16 cellular contexts compared by ENCODE assay signal in genomic region chr4:9913846-9914245, GRCh38.
A peak's percentile ranks its signal among the peaks of the same experiment; 100 is the strongest.
DNase-seq lines count a peak whose midpoint lies in the region; ATAC-seq and TF ChIP-seq lines count a peak whose summit lies in the region.
"Had no signal": no experiment of that assay in that cellular context is flagged by ENCODE, and none has a peak within 500 bp of the region (broad histone marks: within the 10 kb centered on the region; RNA-seq: fewer than 3 reads in every experiment).

No MANE protein-coding gene starts in this region.

- no peaks in the 10 kb centered on the region for H3K4me1 ChIP-seq in GM23338 (ENCODE audit: insufficient read depth)
- no peaks in the 10 kb centered on the region for H3K4me1 ChIP-seq in endodermal cell (ENCODE audit: control insufficient read depth, insufficient read depth, low read length)
- no peaks in the 10 kb centered on the region for H3K4me1 ChIP-seq in A673 (ENCODE audit: insufficient read depth, low read length, poor library complexity, severe bottlenecking)

- DNase-seq in GM12864 (ENCODE audit: low read depth) (no peak), GM23338 (ENCODE audit: low spot score) (peak; percentile 19), WTC11 (ENCODE audit: low spot score) (no peak), endodermal cell (no peak), chondrocyte (ENCODE audit: low spot score) (no peak), GM13977 (ENCODE audit: low spot score) (no peak), A673 (ENCODE audit: low spot score) (no peak)
- DNase-seq: 8988T; Calu3; CD8-positive, alpha-beta T cell; DND-41; EL; GOT3; H9 had no signal

- H3K27ac Mint-ChIP-seq in GM23338: no peak overlapping the region
- H3K27ac Mint-ChIP-seq in WTC11: no peak overlapping the region
- no peak overlapping the region for H3K27ac Mint-ChIP-seq in endodermal cell
- no peak overlapping the region for H3K27ac Mint-ChIP-seq in chondrocyte (ENCODE audit: unreplicated experiment)
- H3K27ac Mint-ChIP-seq: B cell; CD8-positive, alpha-beta T cell; H9 had no signal

- H3K36me3 ChIP-seq in GM23338 (ENCODE audit: insufficient read depth): no peaks in the 10 kb centered on the region
- no peaks in the 10 kb centered on the region for H3K36me3 ChIP-seq in endodermal cell (ENCODE audit: control insufficient read depth, insufficient read depth, low read length)
- H3K36me3 ChIP-seq in A673 (ENCODE audit: insufficient read depth, low read length, poor library complexity, severe bottlenecking): no peaks in the 10 kb centered on the region

- H3K79me2 ChIP-seq in GM23338 (replicated peaks; ENCODE audit: insufficient read depth): no peaks in the 10 kb centered on the region

- POLR2A ChIA-PET in WTC11 (lab: Charles Lee) (no interaction called here), A673 (lab: Charles Lee; ENCODE audit: low non-redundant PET) (interaction anchor here (0.7 kb wide), 1 partner anchor 116 kb away, joined by 3 read pairs; no protein-coding TSS in a partner anchor)

- no TSS peak for BruUV-seq in A673 (replicated peaks; lab: Mats Ljungman, UMichigan)

- H3F3A ChIP-seq in GM23338 (replicated peaks; ENCODE audit: low read depth): no peaks in the 10 kb centered on the region

- no peaks in the 10 kb centered on the region for H3K4me1 Mint-ChIP-seq in GM23338
- H3K4me1 Mint-ChIP-seq in WTC11: no peaks in the 10 kb centered on the region; the same call in 1 of the 2 replicates
- H3K4me1 Mint-ChIP-seq in endodermal cell: no peaks in the 10 kb centered on the region
- no peaks in the 10 kb centered on the region for H3K4me1 Mint-ChIP-seq in chondrocyte (ENCODE audit: low read depth)
- H3K4me1 Mint-ChIP-seq: B cell had no signal

- H3K36me3 Mint-ChIP-seq in GM23338 (ENCODE audit: low read depth) (no peaks in the 10 kb centered on the region), WTC11 (no peaks in the 10 kb centered on the region), endodermal cell (ENCODE audit: low read depth) (no peaks in the 10 kb centered on the region), chondrocyte (ENCODE audit: low read depth) (no peaks in the 10 kb centered on the region)
- H3K36me3 Mint-ChIP-seq: CD8-positive, alpha-beta T cell had no signal

- no peak overlapping the region for H3K4me3 Mint-ChIP-seq in GM23338
- H3K4me3 Mint-ChIP-seq in WTC11: no peak overlapping the region
- no peak overlapping the region for H3K4me3 Mint-ChIP-seq in endodermal cell
- H3K4me3 Mint-ChIP-seq in chondrocyte (ENCODE audit: unreplicated experiment): no peak overlapping the region
- H3K4me3 Mint-ChIP-seq: B cell; CD8-positive, alpha-beta T cell; H9 had no signal

- H3K4me2 ChIP-seq in GM23338: no peak overlapping the region
- H3K4me2 ChIP-seq: BLaER1 treated with 17β-estradiol and CSF1 and Interleukin-3, amounts not matched to agents 10 nM and 100 nM had no signal

- H3K27me3 ChIP-seq in GM23338 (ENCODE audit: insufficient read depth) (no peaks in the 10 kb centered on the region), endodermal cell (ENCODE audit: control insufficient read depth, insufficient read depth, low read length, poor library complexity, severe bottlenecking) (peaks cover 15% of the 10 kb centered on the region), A673 (replicated peaks; ENCODE audit: insufficient read depth, low read depth, low read length, poor library complexity) (no peaks in the 10 kb centered on the region)
- H3K27me3 ChIP-seq: BLaER1 treated with 17β-estradiol and CSF1 and Interleukin-3, amounts not matched to agents 10 nM and 100 nM had no signal

- no peaks in the 10 kb centered on the region for H4K20me1 ChIP-seq in GM23338 (replicated peaks; ENCODE audit: insufficient read depth)

- WGBS in endodermal cell (ENCODE audit: insufficient coverage in 1 of 2, insufficient read length in 1 of 2), 2 experiments: 81% methylated on average over 3 of the region's 3 CpGs; no CpG with 5 or more reads in 1 of the 2 experiments

- peaks cover 3% of the 10 kb centered on the region; the same call in 1 of the 2 replicates for H3K9me2 ChIP-seq in GM23338 (ENCODE audit: insufficient read depth)

- in situ Hi-C loops in GM13977 (cut with MboI; ENCODE audit: low pct_unique_long_range_greater_than_20kb, low sequenced_read_pairs, unreplicated experiment): no loop called here

- H3K4me3 ChIP-seq in GM12864 (ENCODE audit: low read depth, low read length) (no peak overlapping the region), GM23338 (no peak overlapping the region), endodermal cell (ENCODE audit: low read length) (no peak overlapping the region), A673 (ENCODE audit: low read depth, low read length, poor library complexity, severe bottlenecking) (no peak overlapping the region)
- H3K4me3 ChIP-seq: BLaER1 treated with 17β-estradiol and CSF1 and Interleukin-3, amounts not matched to agents 10 nM and 100 nM had no signal

- H3K9me3 Mint-ChIP-seq in GM23338: no peaks in the 10 kb centered on the region
- H3K9me3 Mint-ChIP-seq in WTC11: peaks cover 5% of the 10 kb centered on the region; the same call in 1 of the 2 replicates
- H3K9me3 Mint-ChIP-seq in endodermal cell: no peaks in the 10 kb centered on the region
- H3K9me3 Mint-ChIP-seq in chondrocyte (ENCODE audit: low read depth): peaks cover 2% of the 10 kb centered on the region
- H3K9me3 Mint-ChIP-seq: CD8-positive, alpha-beta T cell; H9 had no signal

- H3K27ac ChIP-seq in GM23338 (ENCODE audit: low read depth): no peak overlapping the region
- no peak overlapping the region for H3K27ac ChIP-seq in endodermal cell (ENCODE audit: low read depth, low read length)
- no peak overlapping the region for H3K27ac ChIP-seq in A673 (ENCODE audit: low read depth, low read length, poor library complexity, severe bottlenecking)
- H3K27ac ChIP-seq: BLaER1 treated with 17β-estradiol and CSF1 and Interleukin-3, amounts not matched to agents 10 nM and 100 nM had no signal

- H3K9me3 ChIP-seq in endodermal cell (ENCODE audit: control insufficient read depth, low read length) (no peaks in the 10 kb centered on the region), A673 (ENCODE audit: low read depth, low read length, poor library complexity, severe bottlenecking) (no peaks in the 10 kb centered on the region)

- H3K27me3 Mint-ChIP-seq in GM23338 (ENCODE audit: insufficient read depth, low read depth, poor library complexity): peaks cover 4% of the 10 kb centered on the region
- H3K27me3 Mint-ChIP-seq in WTC11 (ENCODE audit: low read depth): peaks cover 3% of the 10 kb centered on the region; the same call in 1 of the 2 replicates
- H3K27me3 Mint-ChIP-seq in endodermal cell (ENCODE audit: insufficient read depth): peaks cover 5% of the 10 kb centered on the region
- peaks cover 10% of the 10 kb centered on the region for H3K27me3 Mint-ChIP-seq in chondrocyte (ENCODE audit: low read depth)

- H3K9ac ChIP-seq in endodermal cell (ENCODE audit: extremely low read depth, low read length, poor library complexity, severe bottlenecking): no peak overlapping the region
- H3K9ac ChIP-seq: BLaER1 treated with 17β-estradiol and CSF1 and Interleukin-3, amounts not matched to agents 10 nM and 100 nM had no signal

- TF ChIP-seq CTCF in GM12864 (IDR thresholded peaks at IDR 0.05; ENCODE audit: low read depth, low read length, missing control alignments) (peak; percentile 10), GM23338 (conservative IDR thresholded peaks at IDR 0.05; ENCODE audit: low read depth in 2 of 2) (peak in 1 of 2 experiments; percentile 10; a peak in 1 of 4 replicates), WTC11 (IDR thresholded peaks at IDR 0.05) (no peak), endodermal cell (conservative IDR thresholded peaks at IDR 0.05) (peak; percentile 13), chondrocyte (IDR thresholded peaks at IDR 0.05) (no peak), GM13977 (IDR thresholded peaks at IDR 0.05; ENCODE audit: extremely low read depth, insufficient read depth, missing control alignments) (no peak), A673 (conservative IDR thresholded peaks at IDR 0.05; ENCODE audit: low read depth, low read length) (no peak)

- no peak overlapping the region for H2AFZ ChIP-seq in GM23338

- intact Hi-C loops in A673 (cut with micrococcal nuclease; ENCODE audit: unreplicated experiment): no loop called here

- CTCF ChIA-PET in WTC11 (lab: Charles Lee) (interaction anchor here (1.0 to 1.9 kb wide), 7 partner anchors 12 to 210 kb away, joined by 3 to 11 read pairs (median 5); no protein-coding TSS in a partner anchor), A673 (lab: Charles Lee) (no interaction called here)

- ATAC-seq in GM23338 (no peak; the same call in 1 of the 3 replicates), WTC11 (peak; percentile 34)
- ATAC-seq: CD8-positive, alpha-beta T cell had no signal

TF ChIP-seq in GM23338, 12 proteins besides CTCF, POLR2A, EP300 and RAD21 (continues in another document):
- TF ChIP-seq CREB1 (CRISPR knock-in tag; IDR thresholded peaks at IDR 0.05; ENCODE audit: low read depth): no peak

TF ChIP-seq in WTC11, 78 proteins besides CTCF, POLR2A, EP300 and RAD21:
- TF ChIP-seq TEAD1 (CRISPR knock-in tag; IDR thresholded peaks at IDR 0.05) (no peak), ZNF232 (CRISPR knock-in tag; IDR thresholded peaks at IDR 0.05) (no peak), CREM (CRISPR knock-in tag; IDR thresholded peaks at IDR 0.05) (no peak), PREB (CRISPR knock-in tag; IDR thresholded peaks at IDR 0.05; ENCODE audit: borderline replicate concordance) (no peak)

Comparison
In these comparisons a context has a peak if more than half of its experiments do, and no peak if none do; other contexts are left out.
1. CTCF ChIP-seq: peak in GM12864 (single experiment) and endodermal cell (single experiment); none in WTC11 (single experiment), chondrocyte (single experiment), GM13977 (single experiment) and A673 (single experiment).